ENCODE assay signal across 21 cellular contexts in genomic region chr22:20231499-20232236, GRCh38. TPM values are rescaled to one million over a fixed set of nuclear protein-coding genes. Genes with fewer than 3 reads are reported as not detected.
DNase-seq lines count a peak whose midpoint lies in the region; ATAC-seq and TF ChIP-seq lines count a peak whose summit lies in the region.
"Had no signal": no experiment of that assay in that cellular context is flagged by ENCODE, and none has a peak within 500 bp of the region (broad histone marks: within the 10 kb centered on the region; RNA-seq: fewer than 3 reads in every experiment).

No MANE protein-coding gene starts in this region.

- H3K27ac Mint-ChIP-seq in GM23338 (no peak overlapping the region), Caco-2 (ENCODE audit: unreplicated experiment) (no peak overlapping the region)
- H3K27ac Mint-ChIP-seq in stimulated activated memory B cell treated with anti-CD40 and anti-IgM and Interleukin-4, amounts not matched to agents 10 μg/mL and 1 μg/mL and 100 μg/mL, for 72 hours = no peak overlapping the region
- H3K27ac Mint-ChIP-seq: CD4-positive, alpha-beta memory T cell; HFFc6; IgD-negative memory B cell had no signal

- H3K4me2 ChIP-seq in GM23338 = no peak overlapping the region

- BruUV-seq in Caco-2 (replicated peaks; lab: Mats Ljungman, UMichigan) = no TSS peak

- TF ChIP-seq CTCF in GM23338 (conservative IDR thresholded peaks at IDR 0.05; ENCODE audit: low read depth in 2 of 2) (no peak), Caco-2 (IDR thresholded peaks at IDR 0.05; ENCODE audit: insufficient read depth in 1 of 2, low read depth in 1 of 2, low read length in 1 of 2, severe bottlenecking in 1 of 2, unreplicated experiment in 1 of 2) (no peak)

- H2AFZ ChIP-seq in GM23338 = no peak overlapping the region
- H2AFZ ChIP-seq: GM23248 had no signal

- H3K27me3 Mint-ChIP-seq in GM23338 (ENCODE audit: insufficient read depth, low read depth, poor library complexity) (peaks cover 7% of the 10 kb centered on the region), Caco-2 (ENCODE audit: insufficient read depth, unreplicated experiment) (no peaks in the 10 kb centered on the region)
- H3K27me3 Mint-ChIP-seq in stimulated activated memory B cell treated with anti-CD40 and anti-IgM and Interleukin-4, amounts not matched to agents 10 μg/mL and 1 μg/mL and 100 μg/mL, for 72 hours = peaks cover 34% of the 10 kb centered on the region
- H3K27me3 Mint-ChIP-seq: CD4-positive, alpha-beta memory T cell; IgD-negative memory B cell had no signal

- no peak overlapping the region for H3K27ac ChIP-seq in GM23338 (ENCODE audit: low read depth)
- H3K27ac ChIP-seq: GM23248 had no signal

- POLR2A ChIA-PET in Caco-2 (lab: Charles Lee) = no interaction called here

- no peak overlapping the region for H3K4me3 Mint-ChIP-seq in GM23338
- H3K4me3 Mint-ChIP-seq in stimulated activated memory B cell treated with anti-CD40 and anti-IgM and Interleukin-4, amounts not matched to agents 10 μg/mL and 1 μg/mL and 100 μg/mL, for 72 hours = no peak overlapping the region
- H3K4me3 Mint-ChIP-seq in Caco-2 (ENCODE audit: unreplicated experiment) = no peak overlapping the region
- H3K4me3 Mint-ChIP-seq: CD14-positive monocyte; CD4-positive, alpha-beta memory T cell; HFFc6; IgD-negative memory B cell had no signal

- H3K27me3 ChIP-seq in GM23338 (ENCODE audit: insufficient read depth) = no peaks in the 10 kb centered on the region
- no peaks in the 10 kb centered on the region for H3K27me3 ChIP-seq in Caco-2 (replicated peaks; ENCODE audit: control insufficient read depth, insufficient read depth, low read length)
- H3K27me3 ChIP-seq: BE2C had no signal

- no peaks in the 10 kb centered on the region for H3K9me3 ChIP-seq in Caco-2
- H3K9me3 ChIP-seq: BE2C had no signal

- H3K4me1 ChIP-seq in GM23338 (ENCODE audit: insufficient read depth) = no peaks in the 10 kb centered on the region
- no peaks in the 10 kb centered on the region for H3K4me1 ChIP-seq in Caco-2
- H3K4me1 ChIP-seq: BE2C had no signal

- H3K4me3 ChIP-seq in GM23338 (no peak overlapping the region), Caco-2 (ENCODE audit: low read depth, low read length) (no peak overlapping the region)
- H3K4me3 ChIP-seq: GM12878, GM23248 had no signal

- H3K9me3 Mint-ChIP-seq in GM23338 (no peaks in the 10 kb centered on the region; the same call in 2 of the 3 replicates), Caco-2 (ENCODE audit: unreplicated experiment) (no peaks in the 10 kb centered on the region)
- no peaks in the 10 kb centered on the region for H3K9me3 Mint-ChIP-seq in stimulated activated memory B cell treated with anti-CD40 and anti-IgM and Interleukin-4, amounts not matched to agents 10 μg/mL and 1 μg/mL and 100 μg/mL, for 72 hours
- H3K9me3 Mint-ChIP-seq: CD4-positive, alpha-beta memory T cell; HFFc6; IgD-negative memory B cell had no signal

- H3K9me2 ChIP-seq in GM23338 (ENCODE audit: insufficient read depth) = no peaks in the 10 kb centered on the region

- no peaks in the 10 kb centered on the region for H3F3A ChIP-seq in GM23338 (replicated peaks; ENCODE audit: low read depth)

- CTCF ChIA-PET in Caco-2 (lab: Charles Lee) = no interaction called here

- H3K36me3 Mint-ChIP-seq in GM23338 (ENCODE audit: low read depth) (no peaks in the 10 kb centered on the region), Caco-2 (ENCODE audit: insufficient read depth, unreplicated experiment) (no peaks in the 10 kb centered on the region)
- no peaks in the 10 kb centered on the region for H3K36me3 Mint-ChIP-seq in stimulated activated memory B cell treated with anti-CD40 and anti-IgM and Interleukin-4, amounts not matched to agents 10 μg/mL and 1 μg/mL and 100 μg/mL, for 72 hours
- H3K36me3 Mint-ChIP-seq: CD14-positive monocyte; CD4-positive, alpha-beta memory T cell; IgD-negative memory B cell had no signal

- H3K4me1 Mint-ChIP-seq in GM23338 (no peaks in the 10 kb centered on the region; the same call in 2 of the 3 replicates), Caco-2 (ENCODE audit: low read depth, unreplicated experiment) (no peaks in the 10 kb centered on the region)
- H3K4me1 Mint-ChIP-seq in stimulated activated memory B cell treated with anti-CD40 and anti-IgM and Interleukin-4, amounts not matched to agents 10 μg/mL and 1 μg/mL and 100 μg/mL, for 72 hours = no peaks in the 10 kb centered on the region
- H3K4me1 Mint-ChIP-seq: CD14-positive monocyte, IgD-negative memory B cell had no signal

- no peaks in the 10 kb centered on the region for H4K20me1 ChIP-seq in GM23338 (replicated peaks; ENCODE audit: insufficient read depth)

- intact Hi-C loops in Caco-2 (cut with micrococcal nuclease; ENCODE audit: unreplicated experiment) = no loop called here
- intact Hi-C loops in left colon (cut with DNase I, micrococcal nuclease) = no loop called here

- peak; percentile 15 for ATAC-seq in GM23338
- peak; percentile 18 for ATAC-seq in stimulated activated memory B cell treated with anti-CD40 and anti-IgM and Interleukin-4, amounts not matched to agents 10 μg/mL and 1 μg/mL and 100 μg/mL, for 72 hours
- ATAC-seq in left colon = no peak
- ATAC-seq: GM12878, HepG2 had no signal

- DNase-seq in GM23338 (ENCODE audit: low spot score) (no peak), NCI-H526 treated with DMSO at 0.1 percent for 48 hours (lab: John Stamatoyannopoulos, UW) (peak; percentile 89), NCI-H2029 treated with DMSO at 0.1 percent for 48 hours (lab: John Stamatoyannopoulos, UW) (no peak), Caco-2 (no peak), left colon (no peak)
- DNase-seq: ACHN; BE2C; CD4-positive, alpha-beta memory T cell; DMS 273 treated with DMSO at 0.1 percent for 48 hours; DMS53; DND-41; EL; GM23248; HCEC 1CT; HFFc6; KG1 had no signal

- no peaks in the 10 kb centered on the region for H3K36me3 ChIP-seq in GM23338 (ENCODE audit: insufficient read depth)
- H3K36me3 ChIP-seq in Caco-2 (ENCODE audit: control insufficient read depth, insufficient read depth, low read length) = no peaks in the 10 kb centered on the region
- H3K36me3 ChIP-seq: BE2C had no signal

- H3K79me2 ChIP-seq in GM23338 (replicated peaks; ENCODE audit: insufficient read depth) = no peaks in the 10 kb centered on the region

TF ChIP-seq in GM23338, 12 proteins besides CTCF, POLR2A, EP300 and RAD21 (continues in another document):
- no peak for TF ChIP-seq ETS1 (IDR thresholded peaks at IDR 0.05)
- no peak for TF ChIP-seq ZNF331 (CRISPR knock-in tag; IDR thresholded peaks at IDR 0.05; ENCODE audit: low read depth)
- TF ChIP-seq EZH2 (IDR thresholded peaks at IDR 0.05; ENCODE audit: low read depth, unreplicated experiment) = no peak
- no peak for TF ChIP-seq REST (IDR thresholded peaks at IDR 0.05; ENCODE audit: unreplicated experiment)

RNA-seq across cellular contexts. Expression of gene RTN4R, which starts 36.5 kb away (rescaled TPM):
- 33.4 and 38.4 TPM in 2 replicates for total RNA-seq in GM23338 (2014; rRNA removed; shearing (Covaris generic))
- polyA plus RNA-seq in GM23338 (2016; fragmentation: Nextera tagmentation; extraction: Ambion mirVana) = 10.6 and 12.9 TPM in 2 replicates
- 10.7 and 11.1 TPM in 2 replicates for total RNA-seq in Caco-2 (2022)
- total RNA-seq in left colon = 1 to 10 TPM; 4.0 to 6.5 TPM
- total RNA-seq: GM23248 had no signal
- polyA plus RNA-seq: CD14-positive monocyte, IgD-negative memory B cell had no signal
